Comparison of ENCODE assay signal across 31 cellular contexts in genomic region chr1:225152061-225152460, GRCh38.
"Had no signal": no experiment of that assay in that cellular context is flagged by ENCODE, and none has a peak within 500 bp of the region (broad histone marks: within the 10 kb centered on the region; RNA-seq: fewer than 3 reads in every experiment).

No MANE protein-coding gene starts in this region.

- H3K4me1 ChIP-seq: left lung, lower lobe of right lung, pancreas, prostate gland, tibial nerve, uterus had no signal

- H3K4me1 Mint-ChIP-seq: neural crest cell; stimulated activated memory B cell treated with anti-CD40 and anti-IgM and Interleukin-4, amounts not matched to agents 10 μg/mL and 1 μg/mL and 100 μg/mL, for 72 hours; stimulated activated naive CD8-positive, alpha-beta T cell treated with anti-CD3 and anti-CD28 coated beads, Interleukin-15, amount 100 ng/mL, for 72 hours had no signal

- H3K36me3 ChIP-seq: left lung, lower lobe of right lung, pancreas, prostate gland, spleen, tibial nerve, uterus had no signal

- H3K27me3 Mint-ChIP-seq: stimulated activated memory B cell treated with anti-CD40 and anti-IgM and Interleukin-4, amounts not matched to agents 10 μg/mL and 1 μg/mL and 100 μg/mL, for 72 hours; stimulated activated naive CD8-positive, alpha-beta T cell treated with anti-CD3 and anti-CD28 coated beads, Interleukin-15, amount 100 ng/mL, for 72 hours; type B pancreatic cell had no signal

- H3K9me3 Mint-ChIP-seq: stimulated activated memory B cell treated with anti-CD40 and anti-IgM and Interleukin-4, amounts not matched to agents 10 μg/mL and 1 μg/mL and 100 μg/mL, for 72 hours; type B pancreatic cell had no signal

- H3K9me3 ChIP-seq: left lung, lower lobe of right lung, pancreas, prostate gland, spleen, tibial nerve, uterus had no signal

- DNase-seq: hippocampal formation; immature natural killer cell; kidney; left colon; left lung; lower lobe of right lung; mammary epithelial cell; mesenchymal stem cell; naive thymus-derived CD4-positive, alpha-beta T cell; nucleus accumbens; pancreas; posterior cingulate gyrus; retina; right cardiac atrium; small intestine; spleen; stimulated activated CD4-positive, alpha-beta T cell treated with anti-CD3 and anti-CD28 coated beads, Interleukin-1b, Interleukin-23, amount 100 ng/mL, for 48 hours; stimulated activated CD4-positive, alpha-beta T cell treated with anti-CD3 and anti-CD28 coated beads, Interleukin-2, amount 100 ng/mL, for 48 hours; stimulated activated CD4-positive, alpha-beta T cell treated with anti-CD3 and anti-CD28 coated beads, Interleukin-4, amount 100 ng/mL, for 4 hours; stimulated activated CD8-positive, alpha-beta memory T cell treated with anti-CD3 and anti-CD28 coated beads, Interleukin-4, amount 100 ng/mL, for 48 hours; stimulated activated naive CD4-positive, alpha-beta T cell treated with Interleukin-2 at 50 U/mL for 16 hours; stimulated activated naive CD8-positive, alpha-beta T cell treated with anti-CD3 and anti-CD28 coated beads, Interleukin-15, amount 100 ng/mL, for 72 hours; substantia nigra; uterus had no signal

- H3K27ac ChIP-seq: left lung, lower lobe of right lung, pancreas, prostate gland, spleen, tibial nerve, uterus had no signal

- H3K4me3 Mint-ChIP-seq: immature natural killer cell; naive thymus-derived CD4-positive, alpha-beta T cell; natural killer cell treated with Interleukin-12 subunit alpha and Interleukin-12 subunit beta and Interleukin-15 and Interleukin-18, amount 100 ng/mL, for 72 hours; neural crest cell; stimulated activated memory B cell treated with anti-CD40 and anti-IgM and Interleukin-4, amounts not matched to agents 10 μg/mL and 1 μg/mL and 100 μg/mL, for 72 hours; stimulated activated naive CD8-positive, alpha-beta T cell treated with anti-CD3 and anti-CD28 coated beads, Interleukin-15, amount 100 ng/mL, for 72 hours; type B pancreatic cell had no signal

- H3K27me3 ChIP-seq: left lung, pancreas, spleen, tibial nerve, uterus had no signal

- H3K27ac Mint-ChIP-seq: immature natural killer cell; natural killer cell treated with Interleukin-12 subunit alpha and Interleukin-12 subunit beta and Interleukin-15 and Interleukin-18, amount 100 ng/mL, for 72 hours; stimulated activated memory B cell treated with anti-CD40 and anti-IgM and Interleukin-4, amounts not matched to agents 10 μg/mL and 1 μg/mL and 100 μg/mL, for 72 hours; stimulated activated naive CD8-positive, alpha-beta T cell treated with anti-CD3 and anti-CD28 coated beads, Interleukin-15, amount 100 ng/mL, for 72 hours; type B pancreatic cell had no signal

- H3K4me3 ChIP-seq: left lung, lower lobe of right lung, pancreas, prostate gland, spleen, tibial nerve, uterus had no signal

- ATAC-seq: left colon; left lung; lower lobe of right lung; naive thymus-derived CD4-positive, alpha-beta T cell; natural killer cell treated with Interleukin-12 subunit alpha and Interleukin-12 subunit beta and Interleukin-15 and Interleukin-18, amount 100 ng/mL, for 72 hours; pancreas; right cardiac atrium; sciatic nerve; stimulated activated memory B cell treated with anti-CD40 and anti-IgM and Interleukin-4, amounts not matched to agents 10 μg/mL and 1 μg/mL and 100 μg/mL, for 72 hours; stimulated activated naive CD8-positive, alpha-beta T cell treated with anti-CD3 and anti-CD28 coated beads, Interleukin-15, amount 100 ng/mL, for 72 hours had no signal

- H3K36me3 Mint-ChIP-seq: naive thymus-derived CD4-positive, alpha-beta T cell; stimulated activated memory B cell treated with anti-CD40 and anti-IgM and Interleukin-4, amounts not matched to agents 10 μg/mL and 1 μg/mL and 100 μg/mL, for 72 hours had no signal
